14 cellular contexts compared by ENCODE assay signal in the genomic region with DNA sequence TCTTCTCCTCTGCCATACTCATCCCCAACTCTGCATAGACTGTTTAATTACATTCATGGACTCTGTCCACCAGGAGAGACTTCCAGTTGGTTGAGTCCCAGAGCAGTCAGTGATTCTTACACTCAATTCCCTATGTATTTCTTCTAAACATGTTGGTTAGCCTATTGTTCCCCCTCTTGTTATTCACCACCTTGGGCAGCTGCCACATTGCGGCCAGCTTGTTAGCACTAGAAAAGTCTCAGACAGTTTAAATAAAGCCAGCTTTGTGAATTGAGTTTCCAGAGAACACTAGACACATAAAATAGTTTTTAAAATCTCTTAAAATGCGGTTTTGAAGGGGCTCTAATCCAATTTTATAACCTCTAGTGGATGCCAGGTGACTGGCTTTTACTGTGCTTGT.
"Had no signal": no experiment of that assay in that cellular context is flagged by ENCODE, and none has a peak within 500 bp of the region (broad histone marks: within the 10 kb centered on the region; RNA-seq: fewer than 3 reads in every experiment).

No MANE protein-coding gene starts in this region.

- H3K9me3 Mint-ChIP-seq: activated B cell treated with CpG ODN at 0.5 μM for 24 hours; activated CD4-positive, alpha-beta T cell treated with anti-CD3 and anti-CD28 coated beads, Interleukin-2, amount 10 ng/mL, durations not matched to agents 24 days and 14 days had no signal

- H3K4me1 Mint-ChIP-seq: activated B cell treated with CpG ODN at 0.5 μM for 24 hours; activated CD4-positive, alpha-beta T cell treated with anti-CD3 and anti-CD28 coated beads, Interleukin-2, amount 10 ng/mL, durations not matched to agents 24 days and 14 days; activated T-helper 17 cell treated with anti-CD3 and anti-CD28 coated beads, Interleukin-2, amount 50 U/mL, for 72 hours had no signal

- ATAC-seq: activated T-helper 17 cell treated with anti-CD3 and anti-CD28 coated beads, Interleukin-2, amount 50 U/mL, for 72 hours; left ventricle myocardium superior; stimulated activated naive CD8-positive, alpha-beta T cell treated with anti-CD3 and anti-CD28 coated beads, Interleukin-15, Interleukin-2, amounts not matched to agents 100 U/mL and 50 U/mL, for 24 hours; upper lobe of right lung had no signal

- H3K4me3 Mint-ChIP-seq: activated B cell treated with CpG ODN at 0.5 μM for 24 hours; activated CD4-positive, alpha-beta T cell treated with anti-CD3 and anti-CD28 coated beads, Interleukin-2, amount 10 ng/mL, durations not matched to agents 24 days and 14 days; activated T-helper 17 cell treated with anti-CD3 and anti-CD28 coated beads, Interleukin-2, amount 50 U/mL, for 72 hours had no signal

- H3K27me3 Mint-ChIP-seq: activated B cell treated with CpG ODN at 0.5 μM for 24 hours; activated CD4-positive, alpha-beta T cell treated with anti-CD3 and anti-CD28 coated beads, Interleukin-2, amount 10 ng/mL, durations not matched to agents 24 days and 14 days; activated T-helper 17 cell treated with anti-CD3 and anti-CD28 coated beads, Interleukin-2, amount 50 U/mL, for 72 hours had no signal

- DNase-seq: activated B cell treated with CpG ODN at 0.5 μM for 24 hours; activated CD4-positive, alpha-beta T cell treated with anti-CD3 and anti-CD28 coated beads, Interleukin-2, amount 10 ng/mL, durations not matched to agents 24 days and 14 days; activated naive CD4-positive, alpha-beta T cell treated with anti-CD3 and anti-CD28 coated beads, Interleukin-2, amount 50 U/mL, for 16 hours; adrenal gland; dorsolateral prefrontal cortex; esophagus squamous epithelium; foreskin melanocyte; kidney; left ventricle myocardium superior; mesendoderm; stimulated activated CD4-positive, alpha-beta T cell treated with anti-CD3 and anti-CD28 coated beads, Interleukin-2, amount 100 ng/mL, for 48 hours; stimulated activated naive CD8-positive, alpha-beta T cell treated with anti-CD3 and anti-CD28 coated beads, Interleukin-15, Interleukin-2, amounts not matched to agents 100 U/mL and 50 U/mL, for 24 hours; upper lobe of right lung had no signal

- H3K27ac Mint-ChIP-seq: activated B cell treated with CpG ODN at 0.5 μM for 24 hours; activated CD4-positive, alpha-beta T cell treated with anti-CD3 and anti-CD28 coated beads, Interleukin-2, amount 10 ng/mL, durations not matched to agents 24 days and 14 days; activated T-helper 17 cell treated with anti-CD3 and anti-CD28 coated beads, Interleukin-2, amount 50 U/mL, for 72 hours had no signal
